In genomic region chr14:100419856-100420255, GRCh38 we compare ENCODE assay signal across 1 cellular context.
TF ChIP-seq lines count a peak whose summit lies in the region.

No MANE protein-coding gene starts in this region.

TF ChIP-seq in GM23338, 12 proteins besides CTCF, POLR2A, EP300 and RAD21:
- TF ChIP-seq ZNF462 (CRISPR knock-in tag; IDR thresholded peaks at IDR 0.05) (no peak), JUNB (IDR thresholded peaks at IDR 0.05; ENCODE audit: unreplicated experiment) (no peak), ZNF114 (CRISPR knock-in tag; IDR thresholded peaks at IDR 0.05) (no peak), STAT1 (IDR thresholded peaks at IDR 0.05; ENCODE audit: unreplicated experiment) (no peak), ZNF331 (CRISPR knock-in tag; IDR thresholded peaks at IDR 0.05; ENCODE audit: low read depth) (no peak), ETS1 (IDR thresholded peaks at IDR 0.05) (no peak), CREB1 (CRISPR knock-in tag; IDR thresholded peaks at IDR 0.05; ENCODE audit: low read depth) (no peak), REST (IDR thresholded peaks at IDR 0.05; ENCODE audit: unreplicated experiment) (no peak), EZH2phosphoT487 (IDR thresholded peaks at IDR 0.05; ENCODE audit: unreplicated experiment) (no peak), NANOG (IDR thresholded peaks at IDR 0.05; ENCODE audit: borderline replicate concordance) (no peak), POLR2AphosphoS5 (IDR thresholded peaks at IDR 0.05; ENCODE audit: low read depth) (no peak), EZH2 (IDR thresholded peaks at IDR 0.05; ENCODE audit: low read depth, unreplicated experiment) (no peak)
